In genomic region chrX:24148535-24149345, GRCh38 we compare ENCODE assay signal across 8 cellular contexts. TPM values are rescaled to one million over a fixed set of nuclear protein-coding genes. Genes with fewer than 3 reads are reported as not detected.
DNase-seq lines count a peak whose midpoint lies in the region; ATAC-seq lines count a peak whose summit lies in the region.

No MANE protein-coding gene starts in this region.

- no peaks in the 10 kb centered on the region for H3K27me3 ChIP-seq in MG63

- intact Hi-C loops in Right ventricle myocardium superior (cut with DNase I) (loop anchor here (5.0 kb wide), 1 partner anchor 241 kb away; the partner anchor contains the start of genes APOO and CXorf58), Right ventricle myocardium inferior (cut with DNase I) (loop anchor here (10.0 kb wide), 1 partner anchor 94 kb away; the partner anchor contains the start of gene EIF2S3)

- no peaks in the 10 kb centered on the region for H3K9me3 ChIP-seq in MG63

- peaks cover 30% of the 10 kb centered on the region for H3K36me3 ChIP-seq in MG63

- DNase-seq in Right ventricle myocardium superior (peak; percentile 41), Right ventricle myocardium inferior (ENCODE audit: missing footprints) (no peak), MG63 (no peak), amniotic epithelial cell (ENCODE audit: low read depth) (peak; percentile 68), inferior parietal cortex (ENCODE audit: extremely low spot score) (peak; percentile 13)
- DNase-seq in stimulated activated CD8-positive, alpha-beta memory T cell treated with anti-CD3 and anti-CD28 coated beads, Interleukin-15, amount 100 ng/mL, for 24 hours (ENCODE audit: low read depth), result peak; percentile 1
- no peak for DNase-seq in NK-92 treated with Interleukin-12 subunit alpha and Interleukin-12 subunit beta, amount 100 ng/mL, for 24 hours (lab: John Stamatoyannopoulos, UW)

- ATAC-seq in Right ventricle myocardium superior (ENCODE audit: poor library complexity) (no peak), Right ventricle myocardium inferior (no peak), GM19455 (IDR thresholded peaks at IDR 0.05; ENCODE audit: unreplicated experiment) (no peak)

- H3K4me3 ChIP-seq in MG63, result peak overlapping the region; percentile 55

RNA-seq across cellular contexts. Expression of gene ZFX, which starts 0.8 kb away (rescaled TPM):
- total RNA-seq in Right ventricle myocardium superior (32.9 TPM), Right ventricle myocardium inferior (33.4 TPM)
- 5.9 and 9.5 TPM in 2 replicates for total RNA-seq in MG63 (2014; rRNA removed; shearing (Covaris generic); ENCODE audit: low replicate concordance)

Comparison
In these comparisons a context has a peak if more than half of its experiments do, and no peak if none do; other contexts are left out.
1. DNase-seq: peak in Right ventricle myocardium superior (single experiment), amniotic epithelial cell (single experiment), inferior parietal cortex (single experiment) and stimulated activated CD8-positive, alpha-beta memory T cell treated with anti-CD3 and anti-CD28 coated beads, Interleukin-15, amount 100 ng/mL, for 24 hours (single experiment); none in Right ventricle myocardium inferior (single experiment), MG63 (single experiment) and NK-92 treated with Interleukin-12 subunit alpha and Interleukin-12 subunit beta, amount 100 ng/mL, for 24 hours (single experiment).